ENCODE assay signal across 8 cellular contexts in the genomic region with DNA sequence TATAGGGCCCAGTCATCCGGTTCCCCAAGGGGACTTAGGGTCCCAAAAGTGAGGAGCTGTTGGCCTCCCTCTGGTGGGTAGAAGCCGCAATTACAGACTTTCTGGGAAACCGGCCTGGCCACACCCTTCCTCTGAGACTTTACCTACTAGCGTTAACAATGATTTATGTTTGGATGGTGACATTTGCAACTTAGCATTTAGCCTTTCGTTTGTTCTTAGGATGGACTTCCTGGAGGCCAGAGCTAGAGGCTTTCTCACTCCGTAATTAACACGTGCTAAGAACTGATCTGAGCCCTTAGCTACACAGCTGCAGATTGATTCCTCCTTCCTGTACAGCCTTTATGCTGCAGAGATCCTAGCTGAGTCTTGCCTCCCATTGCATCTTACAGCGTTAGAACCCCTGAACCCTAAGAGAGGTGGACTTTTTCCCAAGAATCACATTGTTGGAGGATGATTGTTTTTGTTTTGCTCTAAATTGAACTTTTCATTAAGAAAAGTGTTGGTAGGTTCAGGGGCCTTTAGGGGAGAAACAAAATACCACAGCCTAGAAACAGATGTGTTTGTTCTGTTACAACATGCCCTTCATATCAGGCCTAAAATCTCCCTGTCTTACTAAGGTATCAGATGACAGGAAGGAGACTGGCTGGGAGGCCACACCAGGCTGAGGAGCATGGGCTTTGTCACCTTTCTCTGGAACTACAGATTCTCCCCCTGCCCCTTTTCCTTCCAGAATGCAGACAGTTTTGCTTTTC. TPM values are rescaled to one million over a fixed set of nuclear protein-coding genes. Genes with fewer than 3 reads are reported as not detected.
DNase-seq lines count a peak whose midpoint lies in the region; ATAC-seq and TF ChIP-seq lines count a peak whose summit lies in the region.

No MANE protein-coding gene starts in this region.

- H3K27ac ChIP-seq in ectodermal cell (ENCODE audit: insufficient read depth, low read depth, low read length, poor library complexity, severe bottlenecking): no peak overlapping the region
- peak overlapping the region; percentile 91 for H3K27ac ChIP-seq in mesodermal cell (ENCODE audit: low read depth, low read length, severe bottlenecking)

- peak; percentile 87 for DNase-seq in ELR (ENCODE audit: low read depth)
- DNase-seq in HFF-Myc (ENCODE audit: extremely low read depth, low read depth): peak; percentile 68
- peak; percentile 85 for DNase-seq in NCI-H460 (ENCODE audit: extremely low read depth, low read depth)
- DNase-seq in activated CD4-positive, alpha-beta T cell treated with anti-CD3 and anti-CD28 coated beads for 4 hours: peak; percentile 56 to 68
- DNase-seq in Ammon's horn (ENCODE audit: low spot score): no peak

- WGBS in ectodermal cell, 2 experiments: 6 to 8% methylated on average over 8 of the region's 8 CpGs
- 0 to 8% methylated on average over 4 of the region's 8 CpGs for WGBS in mesodermal cell (ENCODE audit: insufficient coverage in 2 of 2), 2 experiments

- H3K4me1 ChIP-seq in ectodermal cell (ENCODE audit: control insufficient read depth, insufficient read depth, low read length) (peaks cover 8% of the 10 kb centered on the region), mesodermal cell (ENCODE audit: control insufficient read depth, insufficient read depth, low read length, poor library complexity, severe bottlenecking) (peaks cover 4% of the 10 kb centered on the region)

- TF ChIP-seq CTCF in HFF-Myc (IDR thresholded peaks at IDR 0.05; ENCODE audit: low read depth, low read length, missing control alignments): peak; percentile 74

- H3K27me3 ChIP-seq in ectodermal cell (ENCODE audit: control insufficient read depth, insufficient read depth, low read length, poor library complexity, severe bottlenecking): peaks cover 26% of the 10 kb centered on the region

- H3K27ac Mint-ChIP-seq in stimulated activated memory B cell treated with anti-CD40 and anti-IgM and Interleukin-4, amounts not matched to agents 10 μg/mL and 1 μg/mL and 100 μg/mL, for 72 hours: peak overlapping the region; percentile 86

- no peaks in the 10 kb centered on the region for H3K9me3 Mint-ChIP-seq in stimulated activated memory B cell treated with anti-CD40 and anti-IgM and Interleukin-4, amounts not matched to agents 10 μg/mL and 1 μg/mL and 100 μg/mL, for 72 hours

- H3K27me3 Mint-ChIP-seq in stimulated activated memory B cell treated with anti-CD40 and anti-IgM and Interleukin-4, amounts not matched to agents 10 μg/mL and 1 μg/mL and 100 μg/mL, for 72 hours: no peaks in the 10 kb centered on the region

- H3K4me3 ChIP-seq in HFF-Myc (replicated peaks; ENCODE audit: low read depth, low read length): peak overlapping the region; percentile 76
- H3K4me3 ChIP-seq in ectodermal cell (ENCODE audit: insufficient read depth, low read depth, low read length): peak overlapping the region; percentile 42
- H3K4me3 ChIP-seq in mesodermal cell (ENCODE audit: extremely low read depth, insufficient read depth, low read length, poor library complexity, severe bottlenecking): peak overlapping the region; percentile 94

- ATAC-seq in stimulated activated memory B cell treated with anti-CD40 and anti-IgM and Interleukin-4, amounts not matched to agents 10 μg/mL and 1 μg/mL and 100 μg/mL, for 72 hours: no peak

- no peaks in the 10 kb centered on the region for H3K36me3 ChIP-seq in ectodermal cell (ENCODE audit: control insufficient read depth, insufficient read depth, low read length)
- peaks cover 42% of the 10 kb centered on the region for H3K36me3 ChIP-seq in mesodermal cell (ENCODE audit: control insufficient read depth, insufficient read depth, low read length)

- H3K4me1 Mint-ChIP-seq in stimulated activated memory B cell treated with anti-CD40 and anti-IgM and Interleukin-4, amounts not matched to agents 10 μg/mL and 1 μg/mL and 100 μg/mL, for 72 hours: peaks cover 20% of the 10 kb centered on the region

- peaks cover 11% of the 10 kb centered on the region for H3K36me3 Mint-ChIP-seq in stimulated activated memory B cell treated with anti-CD40 and anti-IgM and Interleukin-4, amounts not matched to agents 10 μg/mL and 1 μg/mL and 100 μg/mL, for 72 hours

- no peaks in the 10 kb centered on the region for H3K9me3 ChIP-seq in ectodermal cell (ENCODE audit: control insufficient read depth, low read length)
- no peaks in the 10 kb centered on the region for H3K9me3 ChIP-seq in mesodermal cell (ENCODE audit: control insufficient read depth, low read length)

- H3K4me3 Mint-ChIP-seq in stimulated activated memory B cell treated with anti-CD40 and anti-IgM and Interleukin-4, amounts not matched to agents 10 μg/mL and 1 μg/mL and 100 μg/mL, for 72 hours: peak overlapping the region; percentile 83

RNA-seq across cellular contexts. Expression of gene S100A11, which starts 2.0 kb away (rescaled TPM):
- 879 and 977 TPM in 2 replicates for total RNA-seq in NCI-H460 (2014; rRNA removed; shearing (Covaris generic))
- 216 and 287 TPM in 2 replicates for polyA plus RNA-seq in NCI-H460 (2014; cell fraction: nucleus; rRNA removed)
- polyA plus RNA-seq in ectodermal cell (2013, experiment 1 of 4): 62.8 TPM
- 53.9 TPM for polyA plus RNA-seq in ectodermal cell (2013, experiment 2 of 4)
- polyA plus RNA-seq in ectodermal cell (2013, experiment 3 of 4): 64.2 TPM
- polyA plus RNA-seq in ectodermal cell (2013, experiment 4 of 4): 67.1 TPM
- polyA plus RNA-seq in mesodermal cell (2013, experiment 1 of 2): 1,948 TPM
- 1,730 TPM for polyA plus RNA-seq in mesodermal cell (2013, experiment 2 of 2)

RNA-seq across cellular contexts. Expression of gene S100A10, which starts 41.2 kb away (rescaled TPM):
- total RNA-seq in NCI-H460 (2014; rRNA removed; shearing (Covaris generic)): 373 and 385 TPM in 2 replicates
- polyA plus RNA-seq in NCI-H460 (2014; cell fraction: nucleus; rRNA removed): 57.9 and 63.6 TPM in 2 replicates
- 25.2 TPM for polyA plus RNA-seq in ectodermal cell (2013, experiment 1 of 4)
- polyA plus RNA-seq in ectodermal cell (2013, experiment 2 of 4): 22.1 TPM
- 39.9 TPM for polyA plus RNA-seq in ectodermal cell (2013, experiment 3 of 4)
- 32.7 TPM for polyA plus RNA-seq in ectodermal cell (2013, experiment 4 of 4)
- polyA plus RNA-seq in mesodermal cell (2013, experiment 1 of 2): 786 TPM
- polyA plus RNA-seq in mesodermal cell (2013, experiment 2 of 2): 897 TPM

RNA-seq across cellular contexts. Expression of gene TCHHL1, which starts 54.0 kb away (rescaled TPM):
- not detected in 2 replicates for total RNA-seq in NCI-H460 (2014; rRNA removed; shearing (Covaris generic))
- not detected in 2 replicates for polyA plus RNA-seq in NCI-H460 (2014; cell fraction: nucleus; rRNA removed)
- polyA plus RNA-seq in ectodermal cell (2013, experiment 1 of 4): not detected
- not detected for polyA plus RNA-seq in ectodermal cell (2013, experiment 2 of 4)
- polyA plus RNA-seq in ectodermal cell (2013, experiment 3 of 4): not detected
- not detected for polyA plus RNA-seq in ectodermal cell (2013, experiment 4 of 4)
- polyA plus RNA-seq in mesodermal cell (2013, experiment 1 of 2): not detected
- polyA plus RNA-seq in mesodermal cell (2013, experiment 2 of 2): not detected

Comparison
In these comparisons a context has a peak if more than half of its experiments do, and no peak if none do; other contexts are left out.
1. H3K4me3 ChIP-seq: peak in every context shown above with its lines; median percentile 94 in mesodermal cell; 76 in HFF-Myc; 42 in ectodermal cell.